23 cellular contexts compared by ENCODE assay signal in genomic region chr12:94218244-94218643, GRCh38.
"Had no signal": no experiment of that assay in that cellular context is flagged by ENCODE, and none has a peak within 500 bp of the region (broad histone marks: within the 10 kb centered on the region; RNA-seq: fewer than 3 reads in every experiment).

No MANE protein-coding gene starts in this region.

- H3K36me3 ChIP-seq: sigmoid colon, uterus had no signal

- ATAC-seq: activated CD8-positive, alpha-beta T cell treated with anti-CD3 and anti-CD28 coated beads for 36 hours; left lung; naive thymus-derived CD8-positive, alpha-beta T cell had no signal

- H3K9me3 ChIP-seq: left lung, sigmoid colon, testis, uterus had no signal

- H3K4me3 ChIP-seq: left lung, lung, sigmoid colon, smooth muscle cell, testis, uterus had no signal

- H3K4me1 ChIP-seq: left lung, sigmoid colon, testis, uterus had no signal

- DNase-seq: activated CD4-positive, alpha-beta T cell treated with anti-CD3 and anti-CD28 coated beads, Interleukin-2, amount 10 ng/mL, durations not matched to agents 7 days and 5 days; activated CD4-positive, CD25-positive, alpha-beta regulatory T cell treated with anti-CD3 and anti-CD28 coated beads, Interleukin-2, amount 50 U/mL, for 72 hours; activated CD8-positive, alpha-beta T cell treated with anti-CD3 and anti-CD28 coated beads for 36 hours; activated gamma-delta T cell treated with Interleukin-2 at 50 U/mL for 16 hours; activated T-cell treated with anti-CD3 and anti-CD28 coated beads, Interleukin-2, amount 50 U/mL, for 1 hour; anterior cingulate cortex; effector CD4-positive, alpha-beta T cell; foreskin melanocyte; immature natural killer cell; kidney glomerular epithelial cell; left lung; naive thymus-derived CD8-positive, alpha-beta T cell; retina; sigmoid colon; stimulated activated CD4-positive, alpha-beta T cell treated with anti-CD3 and anti-CD28 coated beads, Interleukin-15, amount 100 ng/mL, for 24 hours; stimulated activated naive B cell treated with anti-CD40 and anti-IgM and Interleukin-4, amounts not matched to agents 10 μg/mL and 1 μg/mL and 100 μg/mL, for 72 hours; T-helper 9 cell; testis; trophoblast cell; uterus had no signal

- H3K27me3 ChIP-seq: left lung, sigmoid colon, testis, uterus had no signal

- H3K27ac ChIP-seq: left lung, sigmoid colon, testis, uterus, VCaP had no signal
